In genomic region chr7:5822742-5823503, GRCh38 we compare ENCODE assay signal across 8 cellular contexts. TPM values are rescaled to one million over a fixed set of nuclear protein-coding genes. Genes with fewer than 3 reads are reported as not detected.
DNase-seq lines count a peak whose midpoint lies in the region; ATAC-seq and TF ChIP-seq lines count a peak whose summit lies in the region.

No MANE protein-coding gene starts in this region.

- no peaks in the 10 kb centered on the region for H3K36me3 Mint-ChIP-seq in activated T-helper 1 cell treated with anti-CD3 and anti-CD28 coated beads, Interleukin-12 subunit alpha, Interleukin-12 subunit beta, Interleukin-2, Interleukin-4 antibody, amounts not matched to agents 30 ng/mL and 10 ng/mL and 1 ng/mL, durations not matched to agents 14 hours and 24 hours and 36 hours (ENCODE audit: low read depth)
- peaks cover 0 to 6% (median 3%) of the 10 kb centered on the region in 5 donors for H3K36me3 Mint-ChIP-seq in naive thymus-derived CD4-positive, alpha-beta T cell
- no peaks in the 10 kb centered on the region for H3K36me3 Mint-ChIP-seq in stimulated activated memory B cell treated with anti-CD40 and anti-IgM and Interleukin-4, amounts not matched to agents 10 μg/mL and 1 μg/mL and 100 μg/mL, for 72 hours

- peak in 3 of 6 experiments; percentile 48 to 59 (median 55) for TF ChIP-seq CTCF in Peyer's patch (IDR thresholded peaks at IDR 0.05)
- no peak for TF ChIP-seq CTCF in fibroblast of lung (conservative IDR thresholded peaks at IDR 0.05 in 1 of 2, IDR thresholded peaks at IDR 0.05 in 1 of 2; ENCODE audit: low read depth in 1 of 2, low read length in 2 of 2)

- H3K27ac ChIP-seq in KOPT-K1 (ENCODE audit: low read depth, low read length, poor library complexity, severe bottlenecking) (peak overlapping the region; percentile 47), Peyer's patch (peak overlapping the region; percentile 74 to 87 (median 78)), fibroblast of lung (ENCODE audit: insufficient read depth, low read length) (peak overlapping the region; percentile 75)
- H3K27ac ChIP-seq in naive thymus-derived CD4-positive, alpha-beta T cell (ENCODE audit: low read depth, low read length), result peak overlapping the region; percentile 86

- peak overlapping the region; percentile 26 for H3K9ac ChIP-seq in fibroblast of lung (ENCODE audit: insufficient read depth, low read length)

- H3K9me3 ChIP-seq in KOPT-K1 (ENCODE audit: insufficient read depth, low read length, poor library complexity, severe bottlenecking), result no peaks in the 10 kb centered on the region
- no peaks in the 10 kb centered on the region for H3K9me3 ChIP-seq in Peyer's patch
- H3K9me3 ChIP-seq in fibroblast of lung (ENCODE audit: control insufficient read depth, insufficient read depth, low read depth, low read length), result no peaks in the 10 kb centered on the region
- no peaks in the 10 kb centered on the region for H3K9me3 ChIP-seq in naive thymus-derived CD4-positive, alpha-beta T cell (ENCODE audit: control insufficient read depth in 2 of 3, low read length in 3 of 3)

- peak in 1 of 2 donors; percentile 9 for TF ChIP-seq POLR2A in Peyer's patch (IDR thresholded peaks at IDR 0.05)

- no peaks in the 10 kb centered on the region for H3K36me3 ChIP-seq in KOPT-K1 (ENCODE audit: insufficient read depth, low read length)
- H3K36me3 ChIP-seq in Peyer's patch, result no peaks in the 10 kb centered on the region
- H3K36me3 ChIP-seq in fibroblast of lung (ENCODE audit: control insufficient read depth, insufficient read depth, low read length), result no peaks in the 10 kb centered on the region
- no peaks in the 10 kb centered on the region for H3K36me3 ChIP-seq in naive thymus-derived CD4-positive, alpha-beta T cell (ENCODE audit: control insufficient read depth in 2 of 3, insufficient read depth in 3 of 3, low read length in 3 of 3)

- peak; percentile 99 for ATAC-seq in GM21825 (IDR thresholded peaks at IDR 0.05; ENCODE audit: unreplicated experiment)
- peak; percentile 95 for ATAC-seq in naive thymus-derived CD4-positive, alpha-beta T cell
- ATAC-seq in stimulated activated memory B cell treated with anti-CD40 and anti-IgM and Interleukin-4, amounts not matched to agents 10 μg/mL and 1 μg/mL and 100 μg/mL, for 72 hours, result peak; percentile 100

- peak overlapping the region; percentile 83 for H3K4me2 ChIP-seq in fibroblast of lung (ENCODE audit: extremely low read depth, insufficient read depth, low read length)

- no peaks in the 10 kb centered on the region for H3K9me3 Mint-ChIP-seq in activated T-helper 1 cell treated with anti-CD3 and anti-CD28 coated beads, Interleukin-12 subunit alpha, Interleukin-12 subunit beta, Interleukin-2, Interleukin-4 antibody, amounts not matched to agents 30 ng/mL and 10 ng/mL and 1 ng/mL, durations not matched to agents 14 hours and 24 hours and 36 hours
- H3K9me3 Mint-ChIP-seq in naive thymus-derived CD4-positive, alpha-beta T cell, result no peaks in the 10 kb centered on the region
- no peaks in the 10 kb centered on the region for H3K9me3 Mint-ChIP-seq in stimulated activated memory B cell treated with anti-CD40 and anti-IgM and Interleukin-4, amounts not matched to agents 10 μg/mL and 1 μg/mL and 100 μg/mL, for 72 hours

- H3K27me3 ChIP-seq in Peyer's patch (no peaks in the 10 kb centered on the region), fibroblast of lung (ENCODE audit: control insufficient read depth, insufficient read depth, low read length) (no peaks in the 10 kb centered on the region)
- no peaks in the 10 kb centered on the region for H3K27me3 ChIP-seq in naive thymus-derived CD4-positive, alpha-beta T cell (ENCODE audit: control insufficient read depth in 2 of 2, insufficient read depth in 2 of 2, low read length in 2 of 2)

- H3K27ac Mint-ChIP-seq in activated T-helper 1 cell treated with anti-CD3 and anti-CD28 coated beads, Interleukin-12 subunit alpha, Interleukin-12 subunit beta, Interleukin-2, Interleukin-4 antibody, amounts not matched to agents 30 ng/mL and 10 ng/mL and 1 ng/mL, durations not matched to agents 14 hours and 24 hours and 36 hours, result peak overlapping the region; percentile 82
- peak overlapping the region; percentile 82 to 97 (median 93) for H3K27ac Mint-ChIP-seq in naive thymus-derived CD4-positive, alpha-beta T cell
- peak overlapping the region; percentile 89 for H3K27ac Mint-ChIP-seq in stimulated activated memory B cell treated with anti-CD40 and anti-IgM and Interleukin-4, amounts not matched to agents 10 μg/mL and 1 μg/mL and 100 μg/mL, for 72 hours

- H3K4me3 ChIP-seq in Peyer's patch (peak overlapping the region; percentile 47 to 87 (median 67)), fibroblast of lung (replicated peaks in 1 of 4; ENCODE audit: control extremely low read depth in 1 of 4, insufficient read depth in 1 of 4, low read depth in 3 of 4, low read length in 4 of 4) (peak overlapping the region; percentile 65 to 73 (median 71))
- peak overlapping the region; percentile 95 for H3K4me3 ChIP-seq in naive thymus-derived CD4-positive, alpha-beta T cell (ENCODE audit: low read length)

- H3K79me2 ChIP-seq in fibroblast of lung (ENCODE audit: control insufficient read depth, insufficient read depth, low read length), result no peaks in the 10 kb centered on the region

- peaks cover 12% of the 10 kb centered on the region for H3K4me1 Mint-ChIP-seq in activated T-helper 1 cell treated with anti-CD3 and anti-CD28 coated beads, Interleukin-12 subunit alpha, Interleukin-12 subunit beta, Interleukin-2, Interleukin-4 antibody, amounts not matched to agents 30 ng/mL and 10 ng/mL and 1 ng/mL, durations not matched to agents 14 hours and 24 hours and 36 hours (ENCODE audit: low read depth)
- peaks cover 15 to 43% (median 23%) of the 10 kb centered on the region in 7 donors for H3K4me1 Mint-ChIP-seq in naive thymus-derived CD4-positive, alpha-beta T cell
- peaks cover 28% of the 10 kb centered on the region for H3K4me1 Mint-ChIP-seq in stimulated activated memory B cell treated with anti-CD40 and anti-IgM and Interleukin-4, amounts not matched to agents 10 μg/mL and 1 μg/mL and 100 μg/mL, for 72 hours

- H4K20me1 ChIP-seq in fibroblast of lung (ENCODE audit: control insufficient read depth, extremely low read depth, insufficient read depth, low read length), result no peaks in the 10 kb centered on the region

- POLR2A ChIA-PET in naive thymus-derived CD4-positive, alpha-beta T cell (lab: Charles Lee), result interaction anchor here (0.7 to 4.1 kb wide), 18 partner anchors 9 to 767 kb away, joined by 3 to 47 read pairs (median 4); partner anchors contain the start of genes INTS15 and RNF216

- peak overlapping the region; percentile 93 for H2AFZ ChIP-seq in fibroblast of lung (ENCODE audit: low read length)

- H3K27me3 Mint-ChIP-seq in activated T-helper 1 cell treated with anti-CD3 and anti-CD28 coated beads, Interleukin-12 subunit alpha, Interleukin-12 subunit beta, Interleukin-2, Interleukin-4 antibody, amounts not matched to agents 30 ng/mL and 10 ng/mL and 1 ng/mL, durations not matched to agents 14 hours and 24 hours and 36 hours (ENCODE audit: insufficient read depth), result no peaks in the 10 kb centered on the region
- H3K27me3 Mint-ChIP-seq in naive thymus-derived CD4-positive, alpha-beta T cell, result no peaks in the 10 kb centered on the region
- H3K27me3 Mint-ChIP-seq in stimulated activated memory B cell treated with anti-CD40 and anti-IgM and Interleukin-4, amounts not matched to agents 10 μg/mL and 1 μg/mL and 100 μg/mL, for 72 hours, result no peaks in the 10 kb centered on the region

- intact Hi-C loops in activated T-helper 1 cell treated with anti-CD3 and anti-CD28 coated beads, Interleukin-12 subunit alpha, Interleukin-12 subunit beta, Interleukin-2, Interleukin-4 antibody, amounts not matched to agents 30 ng/mL and 10 ng/mL and 1 ng/mL, durations not matched to agents 14 hours and 24 hours and 36 hours (cut with micrococcal nuclease), result loop anchor here (1.0 to 2.0 kb wide), 4 partner anchors 42 to 426 kb away; partner anchors contain the start of gene RNF216
- intact Hi-C loops in naive thymus-derived CD4-positive, alpha-beta T cell (cut with micrococcal nuclease), result loop anchor here (1.0 to 5.0 kb wide), 5 partner anchors 11 to 426 kb away; partner anchors contain the start of genes RNF216 (in 2 of the 2), AIMP2 (in 1 of the 2) and PMS2 (in 1 of the 2)

- CTCF ChIA-PET in naive thymus-derived CD4-positive, alpha-beta T cell (lab: Charles Lee), result interaction anchor here (0.6 to 2.3 kb wide), 7 partner anchors 12 to 1332 kb away, joined by 3 to 19 read pairs (median 5); partner anchors contain the start of gene RNF216

- H3K4me1 ChIP-seq in Peyer's patch (peaks cover 0 to 10% (median 0%) of the 10 kb centered on the region in 4 donors), fibroblast of lung (ENCODE audit: control insufficient read depth, extremely low read depth, insufficient read depth, low read length) (peaks cover 2% of the 10 kb centered on the region)
- peaks cover 15% of the 10 kb centered on the region in 2 donors for H3K4me1 ChIP-seq in naive thymus-derived CD4-positive, alpha-beta T cell (ENCODE audit: control insufficient read depth in 2 of 2, insufficient read depth in 2 of 2, low read length in 2 of 2)

- peak overlapping the region; percentile 87 for H3K4me3 Mint-ChIP-seq in activated T-helper 1 cell treated with anti-CD3 and anti-CD28 coated beads, Interleukin-12 subunit alpha, Interleukin-12 subunit beta, Interleukin-2, Interleukin-4 antibody, amounts not matched to agents 30 ng/mL and 10 ng/mL and 1 ng/mL, durations not matched to agents 14 hours and 24 hours and 36 hours
- H3K4me3 Mint-ChIP-seq in naive thymus-derived CD4-positive, alpha-beta T cell, result peak overlapping the region; percentile 74 to 94 (median 88)
- H3K4me3 Mint-ChIP-seq in stimulated activated memory B cell treated with anti-CD40 and anti-IgM and Interleukin-4, amounts not matched to agents 10 μg/mL and 1 μg/mL and 100 μg/mL, for 72 hours, result peak overlapping the region; percentile 87

- peak; percentile 99 for DNase-seq in Daoy (ENCODE audit: low read depth)
- peak; percentile 97 to 99 (median 98) for DNase-seq in Peyer's patch
- peak; percentile 95 for DNase-seq in activated T-helper 1 cell treated with anti-CD3 and anti-CD28 coated beads, Interleukin-12 subunit alpha, Interleukin-12 subunit beta, Interleukin-2, Interleukin-4 antibody, amounts not matched to agents 30 ng/mL and 10 ng/mL and 1 ng/mL, durations not matched to agents 14 hours and 24 hours and 36 hours (ENCODE audit: low spot score)
- peak; percentile 90 for DNase-seq in fibroblast of lung (ENCODE audit: low read depth in 2 of 2)
- DNase-seq in naive thymus-derived CD4-positive, alpha-beta T cell, result peak; percentile 88 to 99 (median 99)

RNA-seq across cellular contexts. Expression of gene RNF216, which starts 41.5 kb away (rescaled TPM):
- 21.1 and 23.4 TPM in 2 replicates for total RNA-seq in Daoy (2014; rRNA removed; shearing (Covaris generic))
- total RNA-seq in Peyer's patch, result 10 to 100 TPM; 21.9 to 92.4 (median 36.0) TPM
- 39.2 and 40.2 TPM in 2 replicates for total RNA-seq in activated T-helper 1 cell treated with anti-CD3 and anti-CD28 coated beads, Interleukin-12 subunit alpha, Interleukin-12 subunit beta, Interleukin-2, Interleukin-4 antibody, amounts not matched to agents 30 ng/mL and 10 ng/mL and 1 ng/mL, durations not matched to agents 14 hours and 24 hours and 36 hours
- 28.8 and 31.4 TPM in 2 replicates for total RNA-seq in fibroblast of lung
- 28.5 and 30.2 TPM in 2 replicates for polyA plus RNA-seq in fibroblast of lung
- 21.1 and 22.6 TPM in 2 replicates for polyA plus RNA-seq in fibroblast of lung (2012)
- 29.8 and 32.6 TPM in 2 replicates for polyA minus RNA-seq in fibroblast of lung (ENCODE audit: low replicate concordance)
- total RNA-seq in naive thymus-derived CD4-positive, alpha-beta T cell, result 100 to 1,000 TPM in 2 of 5 experiments, 10 to 100 TPM in 3; 41.7 to 103 (median 91.2) TPM
- 10 to 100 TPM; 29.2 to 51.3 TPM for polyA plus RNA-seq in naive thymus-derived CD4-positive, alpha-beta T cell

RNA-seq across cellular contexts. Expression of gene OCM, which starts 57.7 kb away (rescaled TPM):
- not detected in 2 replicates for total RNA-seq in Daoy (2014; rRNA removed; shearing (Covaris generic))
- not detected for total RNA-seq in Peyer's patch
- total RNA-seq in activated T-helper 1 cell treated with anti-CD3 and anti-CD28 coated beads, Interleukin-12 subunit alpha, Interleukin-12 subunit beta, Interleukin-2, Interleukin-4 antibody, amounts not matched to agents 30 ng/mL and 10 ng/mL and 1 ng/mL, durations not matched to agents 14 hours and 24 hours and 36 hours, result not detected in 2 replicates
- total RNA-seq in fibroblast of lung, result not detected in 2 replicates
- polyA plus RNA-seq in fibroblast of lung, result not detected in 2 replicates
- not detected in 2 replicates for polyA plus RNA-seq in fibroblast of lung (2012)
- not detected in 2 replicates for polyA minus RNA-seq in fibroblast of lung (ENCODE audit: low replicate concordance)
- 10 to 100 TPM in 2 of 5 experiments, 1 to 10 TPM in 2, under 1 TPM in 1; 0.80 to 17.9 (median 7.7) TPM for total RNA-seq in naive thymus-derived CD4-positive, alpha-beta T cell
- polyA plus RNA-seq in naive thymus-derived CD4-positive, alpha-beta T cell, result 1 to 10 TPM; 2.3 to 2.9 TPM

Comparison
In these comparisons a context has a peak if more than half of its experiments do, and no peak if none do; other contexts are left out.
1. Peak in every context shown above with its lines: DNase-seq, ATAC-seq, H3K4me3 ChIP-seq and H3K27ac ChIP-seq.